In genomic region chr17:47848198-47848513, GRCh38 we compare ENCODE assay signal across 19 cellular contexts. TPM values are rescaled to one million over a fixed set of nuclear protein-coding genes. Genes with fewer than 3 reads are reported as not detected.
DNase-seq lines count a peak whose midpoint lies in the region; ATAC-seq, FAIRE-seq and TF ChIP-seq lines count a peak whose summit lies in the region.
"Had no signal": no experiment of that assay in that cellular context is flagged by ENCODE, and none has a peak within 500 bp of the region (broad histone marks: within the 10 kb centered on the region; RNA-seq: fewer than 3 reads in every experiment).

No MANE protein-coding gene starts in this region.

- TF ChIP-seq EP300 in H1 (IDR thresholded peaks at IDR 0.05; ENCODE audit: borderline replicate concordance in 1 of 2, low read depth in 2 of 2, low read length in 2 of 2): no peak

- peaks cover 23% of the 10 kb centered on the region for H3K23me2 ChIP-seq in H1 (ENCODE audit: low read depth, low read length)

- no peak overlapping the region for H3K18ac ChIP-seq in H1 (ENCODE audit: extremely low read depth, low read length)
- peak overlapping the region; percentile 15 for H3K18ac ChIP-seq in trophoblast cell (ENCODE audit: low read length)

- ATAC-seq in GM23338: peak; percentile 2
- no peak for ATAC-seq in HG03469 (IDR thresholded peaks at IDR 0.05; ENCODE audit: unreplicated experiment)
- ATAC-seq in HG02884 (IDR thresholded peaks at IDR 0.05; ENCODE audit: unreplicated experiment): no peak
- ATAC-seq: Panc1 had no signal

- H3K4ac ChIP-seq in H1 (replicated peaks; ENCODE audit: insufficient read length, low read depth, low read length): no peak overlapping the region
- H3K4ac ChIP-seq in trophoblast cell (ENCODE audit: low read depth, low read length): peak overlapping the region; percentile 21

- no peak for TF ChIP-seq RAD21 in H1 (IDR thresholded peaks at IDR 0.05 in 1 of 2, conservative IDR thresholded peaks at IDR 0.05 in 1 of 2; ENCODE audit: low read depth in 2 of 2, low read length in 2 of 2)

- H2BK120ac ChIP-seq in H1 (replicated peaks; ENCODE audit: low read depth, low read length) (no peak overlapping the region), trophoblast cell (ENCODE audit: insufficient read depth, low read length, poor library complexity) (no peak overlapping the region)

- H4K8ac ChIP-seq in H1 (ENCODE audit: extremely low read depth, insufficient read depth, low read length): peak overlapping the region; percentile 75; the same call in 1 of the 2 replicates
- H4K8ac ChIP-seq in trophoblast cell (ENCODE audit: low read depth, low read length): peak overlapping the region; percentile 8

- H2AK5ac ChIP-seq in H1 (ENCODE audit: low read depth, low read length) (no peak overlapping the region), trophoblast cell (ENCODE audit: low read length) (no peak overlapping the region)

- no peak for TF ChIP-seq POLR2A in H1 (IDR thresholded peaks at IDR 0.05; ENCODE audit: control extremely low read depth in 1 of 2, low read depth in 2 of 2, low read length in 2 of 2)

- no peak overlapping the region for H3K23ac ChIP-seq in H1 (ENCODE audit: insufficient read length)
- H3K23ac ChIP-seq in trophoblast cell (ENCODE audit: low read length): no peak overlapping the region

- H2BK12ac ChIP-seq in H1 (ENCODE audit: low read depth, low read length) (peak overlapping the region; percentile 4; the same call in 1 of the 2 replicates), trophoblast cell (ENCODE audit: low read length) (no peak overlapping the region)

- no peaks in the 10 kb centered on the region for H3K36me3 Mint-ChIP-seq in GM23338 (ENCODE audit: low read depth)

- H4K20me1 ChIP-seq in GM23338 (replicated peaks; ENCODE audit: insufficient read depth) (peaks cover 4% of the 10 kb centered on the region; the same call in 1 of the 2 replicates), H1 (replicated peaks in 1 of 2; ENCODE audit: control insufficient read depth in 1 of 2, insufficient read depth in 2 of 2, low read length in 2 of 2) (peaks cover 3 to 5% of the 10 kb centered on the region in 2 experiments)

- peak overlapping the region; percentile 61; the same call in 2 of the 3 replicates for H3K4me3 Mint-ChIP-seq in GM23338

- H4K91ac ChIP-seq in H1 (replicated peaks; ENCODE audit: insufficient read length, low read length) (no peak overlapping the region), trophoblast cell (ENCODE audit: low read depth, low read length) (no peak overlapping the region)

- no peaks in the 10 kb centered on the region for H3K9me3 Mint-ChIP-seq in GM23338

- 14% methylated on average over 22 of the region's 23 CpGs; no CpG with 5 or more reads in 1 of the 2 experiments for WGBS in H1 (ENCODE audit: extremely low coverage in 1 of 2, insufficient coverage in 1 of 2, insufficient read length in 1 of 2, insufficient replicate concordance in 2 of 2, low coverage in 1 of 2, low lambda C conversion rate in 2 of 2, missing lambda C conversion rate in 1 of 2), 2 experiments
- no CpG with 5 or more reads among the region's 23 CpGs for WGBS in trophoblast cell (ENCODE audit: extremely low coverage, insufficient coverage, insufficient read length)

- H3K14ac ChIP-seq in H1 (ENCODE audit: insufficient read length): no peak overlapping the region
- H3K14ac ChIP-seq in trophoblast cell (ENCODE audit: low read length): peak overlapping the region; percentile 12

- H3K27ac ChIP-seq in GM23338 (ENCODE audit: low read depth) (no peak overlapping the region), H1 (ENCODE audit: low read depth, low read length) (no peak overlapping the region), iPS-20b (ENCODE audit: low read length) (no peak overlapping the region), trophoblast cell (ENCODE audit: low read depth, low read length) (peak overlapping the region; percentile 37)
- H3K27ac ChIP-seq: BLaER1 treated with 17β-estradiol and CSF1 and Interleukin-3, amounts not matched to agents 10 nM and 100 nM had no signal

- H3K79me1 ChIP-seq in H1 (ENCODE audit: low read depth, low read length) (no peaks in the 10 kb centered on the region), trophoblast cell (ENCODE audit: low read length) (peaks cover 29% of the 10 kb centered on the region)

- POLR2A ChIA-PET in H1 (lab: Charles Lee; ENCODE audit: partially characterized antibody): interaction anchor here (0.7 to 12.4 kb wide), 12 partner anchors 12 to 208 kb away, joined by 3 to 134 read pairs (median 4); partner anchors contain the start of gene SP2

- CTCF ChIA-PET in H1 (lab: Charles Lee; ENCODE audit: partially characterized antibody): interaction anchor here (0.7 to 33.0 kb wide), 26 partner anchors 4 to 747 kb away, joined by 3 to 1206 read pairs (median 7); partner anchors contain the start of genes CDK5RAP3, LRRC46, MRPL10 and OSBPL7

- peaks cover 49% of the 10 kb centered on the region for H3K4me1 Mint-ChIP-seq in GM23338

- H3F3A ChIP-seq in GM23338 (replicated peaks; ENCODE audit: low read depth): peaks cover 18% of the 10 kb centered on the region

- TF ChIP-seq CTCF in GM23338 (conservative IDR thresholded peaks at IDR 0.05; ENCODE audit: low read depth in 2 of 2): no peak
- TF ChIP-seq CTCF in H1 (IDR thresholded peaks at IDR 0.05; ENCODE audit: control extremely low read depth in 1 of 3, insufficient read depth in 1 of 3, low read depth in 1 of 3, low read length in 3 of 3): no peak

- no peak overlapping the region for H4K12ac ChIP-seq in trophoblast cell (ENCODE audit: low read depth, low read length)

- no peak overlapping the region for H2BK20ac ChIP-seq in H1 (ENCODE audit: low read length)

- peak overlapping the region; percentile 49; the same call in 1 of the 2 replicates for H2BK15ac ChIP-seq in H1 (ENCODE audit: low read length)

- H3K9me3 ChIP-seq in H1 (ENCODE audit: insufficient read depth in 2 of 2, low read depth in 1 of 2, low read length in 1 of 2) (no peaks in the 10 kb centered on the region), iPS-20b (ENCODE audit: insufficient read depth, low read depth, low read length) (no peaks in the 10 kb centered on the region), trophoblast cell (ENCODE audit: insufficient read depth, low read depth, low read length) (no peaks in the 10 kb centered on the region)
- H3K9me3 ChIP-seq: BLaER1 treated with 17β-estradiol and CSF1 and Interleukin-3, amounts not matched to agents 10 nM and 100 nM had no signal

- no peaks in the 10 kb centered on the region for H3K9me2 ChIP-seq in GM23338 (ENCODE audit: insufficient read depth)

- H3K79me2 ChIP-seq in GM23338 (replicated peaks; ENCODE audit: insufficient read depth) (no peaks in the 10 kb centered on the region), H1 (ENCODE audit: control insufficient read depth in 1 of 2, insufficient read depth in 2 of 2, low read length in 2 of 2) (no peaks in the 10 kb centered on the region), trophoblast cell (ENCODE audit: control insufficient read depth, insufficient read depth, low read length, poor library complexity) (peaks cover 17% of the 10 kb centered on the region)

- H3K4me3 ChIP-seq in GM23338: peak overlapping the region; percentile 66
- peak overlapping the region; percentile 23 to 58 (median 30); a peak in 7 of 8 replicates for H3K4me3 ChIP-seq in H1 (ENCODE audit: extremely low read depth in 1 of 4, insufficient read depth in 2 of 4, low read depth in 3 of 4, low read length in 4 of 4)
- peak overlapping the region; percentile 63 for H3K4me3 ChIP-seq in iPS-20b (ENCODE audit: low read length)
- H3K4me3 ChIP-seq in trophoblast cell (ENCODE audit: low read depth, low read length): peak overlapping the region; percentile 20
- H3K4me3 ChIP-seq: BLaER1 treated with 17β-estradiol and CSF1 and Interleukin-3, amounts not matched to agents 10 nM and 100 nM had no signal

- H3K27me3 ChIP-seq in GM23338 (ENCODE audit: insufficient read depth) (peaks cover 89% of the 10 kb centered on the region), H1 (replicated peaks in 1 of 4; ENCODE audit: control insufficient read depth in 3 of 4, extremely low read depth in 1 of 4, insufficient read depth in 3 of 4, low read length in 3 of 4) (peaks cover 55 to 84% (median 75%) of the 10 kb centered on the region in 4 experiments), iPS-20b (ENCODE audit: insufficient read depth, low read length) (peaks cover 89% of the 10 kb centered on the region), trophoblast cell (ENCODE audit: insufficient read depth, low read length) (peaks cover 10% of the 10 kb centered on the region)

- peaks cover 73% of the 10 kb centered on the region for H3K27me3 Mint-ChIP-seq in GM23338 (ENCODE audit: insufficient read depth, low read depth, poor library complexity)

- no peak for FAIRE-seq in H1 (lab: Jason Lieb, UNC)
- FAIRE-seq: A204.1, GM12892 had no signal

- H3K4me2 ChIP-seq in GM23338: peak overlapping the region; percentile 96
- H3K4me2 ChIP-seq in H1 (ENCODE audit: insufficient read depth in 1 of 2, low read depth in 2 of 2, low read length in 2 of 2): peak overlapping the region; percentile 73 to 82
- H3K4me2 ChIP-seq in trophoblast cell (ENCODE audit: low read length): peak overlapping the region; percentile 39

- H3K56ac ChIP-seq in H1 (replicated peaks; ENCODE audit: insufficient read length, low read depth, low read length): no peak overlapping the region

- H2BK5ac ChIP-seq in H1 (ENCODE audit: low read depth, low read length) (no peak overlapping the region), trophoblast cell (ENCODE audit: low read depth, low read length, poor library complexity) (no peak overlapping the region)

- H3K4me1 ChIP-seq in GM23338 (ENCODE audit: insufficient read depth) (peaks cover 40% of the 10 kb centered on the region), H1 (replicated peaks in 1 of 4; ENCODE audit: control insufficient read depth in 3 of 4, insufficient read depth in 4 of 4, low read length in 3 of 4) (peaks cover 4 to 37% (median 19%) of the 10 kb centered on the region in 4 experiments), iPS-20b (ENCODE audit: insufficient read depth, low read length) (peaks cover 14% of the 10 kb centered on the region; the same call in 1 of the 2 replicates), trophoblast cell (ENCODE audit: control insufficient read depth in 1 of 2, insufficient read depth in 2 of 2, low read length in 2 of 2) (peaks cover 31 to 38% of the 10 kb centered on the region in 2 experiments)

- H3K27ac Mint-ChIP-seq in GM23338: no peak overlapping the region

- H2AFZ ChIP-seq in GM23338 (peak overlapping the region; percentile 94), H1 (ENCODE audit: low read length) (no peak overlapping the region), trophoblast cell (ENCODE audit: insufficient read depth, low read length, poor library complexity) (no peak overlapping the region)

- H4K5ac ChIP-seq in H1 (ENCODE audit: insufficient read length, low read depth, low read length): no peak overlapping the region

- H3K36me3 ChIP-seq in GM23338 (ENCODE audit: insufficient read depth) (no peaks in the 10 kb centered on the region), H1 (ENCODE audit: control insufficient read depth in 2 of 4, insufficient read depth in 4 of 4, low read length in 3 of 4) (no peaks in the 10 kb centered on the region), iPS-20b (ENCODE audit: insufficient read depth, low read depth, low read length) (no peaks in the 10 kb centered on the region), trophoblast cell (ENCODE audit: control insufficient read depth in 1 of 2, insufficient read depth in 2 of 2, low read length in 2 of 2) (peaks cover 9 to 19% of the 10 kb centered on the region in 2 experiments)
- H3K36me3 ChIP-seq: BLaER1 treated with 17β-estradiol and CSF1 and Interleukin-3, amounts not matched to agents 10 nM and 100 nM had no signal

- H3K9ac ChIP-seq in H1 (replicated peaks in 1 of 4; ENCODE audit: extremely low read depth in 1 of 4, low read depth in 3 of 4, low read length in 3 of 4): no peak overlapping the region
- peak overlapping the region; percentile 37; the same call in 1 of the 2 replicates for H3K9ac ChIP-seq in iPS-20b (ENCODE audit: low read depth, low read length)
- H3K9ac ChIP-seq in trophoblast cell (ENCODE audit: low read length): no peak overlapping the region
- H3K9ac ChIP-seq: BLaER1 treated with 17β-estradiol and CSF1 and Interleukin-3, amounts not matched to agents 10 nM and 100 nM had no signal

- DNase-seq in GM23338 (ENCODE audit: low spot score) (no peak), H1 (ENCODE audit: low read depth in 1 of 2, low spot score in 2 of 2) (no peak), trophoblast cell (no peak), CD1c-positive myeloid dendritic cell (ENCODE audit: extremely low spot score) (no peak), amniotic stem cell (lab: John Stamatoyannopoulos, UW) (no peak)
- DNase-seq: MV-4-11, NCI-H1436, NCI-H2029 treated with DMSO at 0.1 percent for 48 hours, NCI-H510A treated with DMSO at 0.1 percent for 48 hours, NCI-H82 had no signal

RNA-seq across cellular contexts. Expression of gene SP6, which starts 2.8 kb away (rescaled TPM):
- total RNA-seq in GM23338 (2014; rRNA removed; shearing (Covaris generic)): 0.82 and 1.0 TPM in 2 replicates
- polyA plus RNA-seq in GM23338 (2016; fragmentation: Nextera tagmentation; extraction: Ambion mirVana) (0.13 and 0.23 TPM in 2 replicates), H1 (2011; rRNA removed) (1.2 and 1.5 TPM in 2 replicates)
- total RNA-seq in H1 (2021; fragmentation: NEBNext Ultra II Directional; extraction: Animal tissue kit (Norgen Biotek cat#: 25700)): 1.5 and 1.6 TPM in 2 replicates
- 1.3 TPM for polyA plus RNA-seq in H1 (2011; cell fraction: cytosol; rRNA removed)
- polyA plus RNA-seq in H1 (2011; cell fraction: nucleus; rRNA removed): 1.8 TPM
- polyA plus RNA-seq in H1 (2012, experiment 1 of 2): 1.0 to 2.1 TPM (median 1.8 TPM) in 4 replicates
- polyA plus RNA-seq in H1 (2012, experiment 2 of 2): 1.7 TPM
- 0.73 TPM for polyA plus RNA-seq in H1 (2013, experiment 1 of 2)
- 0.63 TPM for polyA plus RNA-seq in H1 (2013, experiment 2 of 2)
- polyA minus RNA-seq in H1 (2011; rRNA and poly(A)+ RNA removed): 0.78 and 0.82 TPM in 2 replicates
- 1.8 TPM for polyA minus RNA-seq in H1 (2011; cell fraction: cytosol; rRNA and poly(A)+ RNA removed)
- 2.8 TPM for polyA minus RNA-seq in H1 (2011; cell fraction: nucleus; rRNA and poly(A)+ RNA removed)
- 209 and 234 TPM in 2 replicates for polyA plus RNA-seq in trophoblast cell (2013)

RNA-seq across cellular contexts. Expression of gene SCRN2, which starts 7.1 kb away (rescaled TPM):
- 39.1 and 40.6 TPM in 2 replicates for total RNA-seq in GM23338 (2014; rRNA removed; shearing (Covaris generic))
- polyA plus RNA-seq in GM23338 (2016; fragmentation: Nextera tagmentation; extraction: Ambion mirVana) (44.0 and 45.5 TPM in 2 replicates), H1 (2011; rRNA removed) (42.3 and 61.1 TPM in 2 replicates)
- total RNA-seq in H1 (2021; fragmentation: NEBNext Ultra II Directional; extraction: Animal tissue kit (Norgen Biotek cat#: 25700)): 24.4 and 27.4 TPM in 2 replicates
- 63.9 TPM for polyA plus RNA-seq in H1 (2011; cell fraction: cytosol; rRNA removed)
- polyA plus RNA-seq in H1 (2011; cell fraction: nucleus; rRNA removed): 211 TPM
- 28.4 to 49.3 TPM (median 44.9 TPM) in 4 replicates for polyA plus RNA-seq in H1 (2012, experiment 1 of 2)
- polyA plus RNA-seq in H1 (2012, experiment 2 of 2): 30.7 TPM
- 26.1 TPM for polyA plus RNA-seq in H1 (2013, experiment 1 of 2)
- polyA plus RNA-seq in H1 (2013, experiment 2 of 2): 23.3 TPM
- 16.9 and 22.1 TPM in 2 replicates for polyA minus RNA-seq in H1 (2011; rRNA and poly(A)+ RNA removed)
- 18.7 TPM for polyA minus RNA-seq in H1 (2011; cell fraction: cytosol; rRNA and poly(A)+ RNA removed)
- polyA minus RNA-seq in H1 (2011; cell fraction: nucleus; rRNA and poly(A)+ RNA removed): 50.1 TPM
- 19.9 and 20.8 TPM in 2 replicates for polyA plus RNA-seq in trophoblast cell (2013)

RNA-seq across cellular contexts. Expression of gene LRRC46, which starts 16.7 kb away (rescaled TPM):
- total RNA-seq in GM23338 (2014; rRNA removed; shearing (Covaris generic)): 0.35 TPM in 1 of 2 replicates, not detected in the other
- polyA plus RNA-seq in GM23338 (2016; fragmentation: Nextera tagmentation; extraction: Ambion mirVana): 0.14 and 0.18 TPM in 2 replicates
- total RNA-seq in H1 (2021; fragmentation: NEBNext Ultra II Directional; extraction: Animal tissue kit (Norgen Biotek cat#: 25700)): 0.36 TPM in 1 of 2 replicates, not detected in the other
- 0.16 and 0.18 TPM in 2 replicates for polyA plus RNA-seq in H1 (2011; rRNA removed)
- polyA plus RNA-seq in H1 (2011; cell fraction: cytosol; rRNA removed): 0.25 TPM
- polyA plus RNA-seq in H1 (2011; cell fraction: nucleus; rRNA removed): 0.07 TPM
- polyA plus RNA-seq in H1 (2012, experiment 1 of 2): 0.36 to 0.72 TPM (median 0.59 TPM) in 4 replicates
- polyA plus RNA-seq in H1 (2012, experiment 2 of 2): 0.41 TPM
- polyA plus RNA-seq in H1 (2013, experiment 1 of 2): 0.30 TPM
- 0.26 TPM for polyA plus RNA-seq in H1 (2013, experiment 2 of 2)
- 0.17 and 0.25 TPM in 2 replicates for polyA minus RNA-seq in H1 (2011; rRNA and poly(A)+ RNA removed)
- not detected for polyA minus RNA-seq in H1 (2011; cell fraction: cytosol; rRNA and poly(A)+ RNA removed)
- polyA minus RNA-seq in H1 (2011; cell fraction: nucleus; rRNA and poly(A)+ RNA removed): not detected
- 0.29 and 0.42 TPM in 2 replicates for polyA plus RNA-seq in trophoblast cell (2013)
- total RNA-seq: Daoy, SK-MEL-5 had no signal

RNA-seq across cellular contexts. Expression of gene MRPL10, which starts 16.8 kb away (rescaled TPM):
- total RNA-seq in GM23338 (2014; rRNA removed; shearing (Covaris generic)): 74.7 and 75.8 TPM in 2 replicates
- polyA plus RNA-seq in GM23338 (2016; fragmentation: Nextera tagmentation; extraction: Ambion mirVana) (50.2 and 53.5 TPM in 2 replicates), H1 (2011; rRNA removed) (213 and 214 TPM in 2 replicates)
- 83.0 and 85.3 TPM in 2 replicates for total RNA-seq in H1 (2021; fragmentation: NEBNext Ultra II Directional; extraction: Animal tissue kit (Norgen Biotek cat#: 25700))
- 161 TPM for polyA plus RNA-seq in H1 (2011; cell fraction: cytosol; rRNA removed)
- polyA plus RNA-seq in H1 (2011; cell fraction: nucleus; rRNA removed): 129 TPM
- polyA plus RNA-seq in H1 (2012, experiment 1 of 2): 74.1 to 133 TPM (median 98.1 TPM) in 4 replicates
- polyA plus RNA-seq in H1 (2012, experiment 2 of 2): 86.2 TPM
- polyA plus RNA-seq in H1 (2013, experiment 1 of 2): 70.3 TPM
- polyA plus RNA-seq in H1 (2013, experiment 2 of 2): 66.8 TPM
- polyA minus RNA-seq in H1 (2011; rRNA and poly(A)+ RNA removed): 125 and 134 TPM in 2 replicates
- polyA minus RNA-seq in H1 (2011; cell fraction: cytosol; rRNA and poly(A)+ RNA removed): 61.9 TPM
- polyA minus RNA-seq in H1 (2011; cell fraction: nucleus; rRNA and poly(A)+ RNA removed): 71.9 TPM
- polyA plus RNA-seq in trophoblast cell (2013): 43.6 and 46.2 TPM in 2 replicates

RNA-seq across cellular contexts. Expression of gene OSBPL7, which starts 26.6 kb away (rescaled TPM):
- 8.1 and 9.8 TPM in 2 replicates for total RNA-seq in GM23338 (2014; rRNA removed; shearing (Covaris generic))
- polyA plus RNA-seq in GM23338 (2016; fragmentation: Nextera tagmentation; extraction: Ambion mirVana) (3.4 and 3.7 TPM in 2 replicates), H1 (2011; rRNA removed) (7.2 and 10.0 TPM in 2 replicates)
- total RNA-seq in H1 (2021; fragmentation: NEBNext Ultra II Directional; extraction: Animal tissue kit (Norgen Biotek cat#: 25700)): 8.9 and 9.6 TPM in 2 replicates
- polyA plus RNA-seq in H1 (2011; cell fraction: cytosol; rRNA removed): 7.7 TPM
- 67.7 TPM for polyA plus RNA-seq in H1 (2011; cell fraction: nucleus; rRNA removed)
- polyA plus RNA-seq in H1 (2012, experiment 1 of 2): 5.0 to 11.6 TPM (median 9.2 TPM) in 4 replicates
- 3.7 TPM for polyA plus RNA-seq in H1 (2012, experiment 2 of 2)
- polyA plus RNA-seq in H1 (2013, experiment 1 of 2): 4.4 TPM
- 3.6 TPM for polyA plus RNA-seq in H1 (2013, experiment 2 of 2)
- 7.6 and 8.1 TPM in 2 replicates for polyA minus RNA-seq in H1 (2011; rRNA and poly(A)+ RNA removed)
- polyA minus RNA-seq in H1 (2011; cell fraction: cytosol; rRNA and poly(A)+ RNA removed): 7.0 TPM
- polyA minus RNA-seq in H1 (2011; cell fraction: nucleus; rRNA and poly(A)+ RNA removed): 13.4 TPM
- 5.0 and 5.2 TPM in 2 replicates for polyA plus RNA-seq in trophoblast cell (2013)

Comparison
In these comparisons a context has a peak if more than half of its experiments do, and no peak if none do; other contexts are left out.
1. H3K4me2 ChIP-seq: peak in every context shown above with its lines; median percentile 96 in GM23338; 78 in H1; 39 in trophoblast cell.